In genomic region chr12:24902521-24903304, GRCh38 we compare ENCODE assay signal across 8 cellular contexts. TPM values are rescaled to one million over a fixed set of nuclear protein-coding genes. Genes with fewer than 3 reads are reported as not detected.
A peak's percentile ranks its signal among the peaks of the same experiment; 100 is the strongest.
DNase-seq lines count a peak whose midpoint lies in the region; ATAC-seq lines count a peak whose summit lies in the region.

No MANE protein-coding gene starts in this region.

- ATAC-seq in HG02588 (IDR thresholded peaks at IDR 0.05; ENCODE audit: unreplicated experiment) = peak; percentile 67
- ATAC-seq in HG03108 (IDR thresholded peaks at IDR 0.05; ENCODE audit: unreplicated experiment) = no peak
- no peak for ATAC-seq in HG03135 (IDR thresholded peaks at IDR 0.05; ENCODE audit: unreplicated experiment)

- H3K9ac ChIP-seq in neuronal stem cell (ENCODE audit: low read depth, low read length, poor library complexity) = peak overlapping the region; percentile 79

- DNase-seq in ELR (ENCODE audit: low read depth) (peak; percentile 54), globus pallidus (ENCODE audit: low spot score) (peak; percentile 42), neuronal stem cell (ENCODE audit: low spot score) (no peak), DMS53 treated with DMSO at 0.1 percent for 48 hours (lab: John Stamatoyannopoulos, UW; ENCODE audit: unreplicated experiment) (no peak)
- DNase-seq in activated T-helper 1 cell treated with anti-CD3 and anti-CD28 coated beads, Interleukin-12 subunit alpha, Interleukin-12 subunit beta, Interleukin-2, Interleukin-4 antibody, amounts not matched to agents 30 ng/mL and 10 ng/mL and 1 ng/mL, durations not matched to agents 14 hours and 24 hours and 36 hours (ENCODE audit: low spot score) = peak; percentile 44

- intact Hi-C loops in activated T-helper 1 cell treated with anti-CD3 and anti-CD28 coated beads, Interleukin-12 subunit alpha, Interleukin-12 subunit beta, Interleukin-2, Interleukin-4 antibody, amounts not matched to agents 30 ng/mL and 10 ng/mL and 1 ng/mL, durations not matched to agents 14 hours and 24 hours and 36 hours (cut with micrococcal nuclease) = no loop called here

- peak overlapping the region; percentile 91 for H2AK5ac ChIP-seq in neuronal stem cell (ENCODE audit: low read depth, low read length)

- peak overlapping the region; percentile 99 for H3K18ac ChIP-seq in neuronal stem cell (ENCODE audit: low read length)

- peaks cover 9% of the 10 kb centered on the region for H3K36me3 Mint-ChIP-seq in activated T-helper 1 cell treated with anti-CD3 and anti-CD28 coated beads, Interleukin-12 subunit alpha, Interleukin-12 subunit beta, Interleukin-2, Interleukin-4 antibody, amounts not matched to agents 30 ng/mL and 10 ng/mL and 1 ng/mL, durations not matched to agents 14 hours and 24 hours and 36 hours (ENCODE audit: low read depth)

- peaks cover 43% of the 10 kb centered on the region for H3K4me1 Mint-ChIP-seq in activated T-helper 1 cell treated with anti-CD3 and anti-CD28 coated beads, Interleukin-12 subunit alpha, Interleukin-12 subunit beta, Interleukin-2, Interleukin-4 antibody, amounts not matched to agents 30 ng/mL and 10 ng/mL and 1 ng/mL, durations not matched to agents 14 hours and 24 hours and 36 hours (ENCODE audit: low read depth)

- peaks cover 0 to 15% of the 10 kb centered on the region in 2 donors for H3K9me3 ChIP-seq in neuronal stem cell (replicated peaks in 1 of 2; ENCODE audit: control insufficient read depth in 2 of 2, insufficient read depth in 1 of 2, low read depth in 1 of 2, low read length in 2 of 2)

- peak overlapping the region; percentile 93 for H2BK12ac ChIP-seq in neuronal stem cell (ENCODE audit: low read length)

- H3K79me1 ChIP-seq in neuronal stem cell (ENCODE audit: low read depth, low read length) = peaks cover 2% of the 10 kb centered on the region

- peak overlapping the region; percentile 95 for H2BK15ac ChIP-seq in neuronal stem cell (ENCODE audit: low read length)

- peak overlapping the region; percentile 68 for H2BK5ac ChIP-seq in neuronal stem cell (ENCODE audit: low read length)

- H3K14ac ChIP-seq in neuronal stem cell (ENCODE audit: low read length) = peak overlapping the region; percentile 60

- H3K27ac ChIP-seq in neuronal stem cell (replicated peaks; ENCODE audit: low read length) = no peak overlapping the region

- no peak overlapping the region for H4K8ac ChIP-seq in neuronal stem cell (ENCODE audit: low read depth, low read length)

- H3K27me3 Mint-ChIP-seq in activated T-helper 1 cell treated with anti-CD3 and anti-CD28 coated beads, Interleukin-12 subunit alpha, Interleukin-12 subunit beta, Interleukin-2, Interleukin-4 antibody, amounts not matched to agents 30 ng/mL and 10 ng/mL and 1 ng/mL, durations not matched to agents 14 hours and 24 hours and 36 hours (ENCODE audit: insufficient read depth) = peaks cover 5% of the 10 kb centered on the region

- peak overlapping the region; percentile 87 for H3K4ac ChIP-seq in neuronal stem cell (ENCODE audit: low read length)

- H3K4me1 ChIP-seq in neuronal stem cell (ENCODE audit: control insufficient read depth in 2 of 2, insufficient read depth in 1 of 2, low read depth in 1 of 2, low read length in 2 of 2) = peaks cover 8 to 17% of the 10 kb centered on the region in 2 donors

- peak overlapping the region; percentile 46 to 81 for H3K4me3 ChIP-seq in neuronal stem cell (ENCODE audit: low read length in 2 of 2)

- H3K27me3 ChIP-seq in neuronal stem cell (ENCODE audit: control insufficient read depth in 3 of 3, insufficient read depth in 3 of 3, low read depth in 1 of 3, low read length in 3 of 3) = peaks cover 0 to 8% (median 0%) of the 10 kb centered on the region in 3 experiments

- H4K91ac ChIP-seq in neuronal stem cell (ENCODE audit: low read depth, low read length, poor library complexity) = no peak overlapping the region

- peak overlapping the region; percentile 99 for H3K4me2 ChIP-seq in neuronal stem cell (ENCODE audit: insufficient read depth, low read length, poor library complexity, severe bottlenecking)

- H3K4me3 Mint-ChIP-seq in activated T-helper 1 cell treated with anti-CD3 and anti-CD28 coated beads, Interleukin-12 subunit alpha, Interleukin-12 subunit beta, Interleukin-2, Interleukin-4 antibody, amounts not matched to agents 30 ng/mL and 10 ng/mL and 1 ng/mL, durations not matched to agents 14 hours and 24 hours and 36 hours = peak overlapping the region; percentile 99

- H3K36me3 ChIP-seq in neuronal stem cell (replicated peaks in 1 of 2; ENCODE audit: control insufficient read depth in 2 of 2, insufficient read depth in 2 of 2, low read length in 2 of 2) = peaks cover 0 to 26% of the 10 kb centered on the region in 2 donors

- H3K9me3 Mint-ChIP-seq in activated T-helper 1 cell treated with anti-CD3 and anti-CD28 coated beads, Interleukin-12 subunit alpha, Interleukin-12 subunit beta, Interleukin-2, Interleukin-4 antibody, amounts not matched to agents 30 ng/mL and 10 ng/mL and 1 ng/mL, durations not matched to agents 14 hours and 24 hours and 36 hours = peaks cover 10% of the 10 kb centered on the region

- peak overlapping the region; percentile 87 for H3K23ac ChIP-seq in neuronal stem cell (ENCODE audit: low read depth, low read length, poor library complexity)

- WGBS in neuronal stem cell (ENCODE audit: extremely low coverage in 2 of 2, insufficient read length in 2 of 2, insufficient replicate concordance in 1 of 2), 2 donors = no CpG with 5 or more reads among the region's 72 CpGs

- H2AFZ ChIP-seq in neuronal stem cell (ENCODE audit: low read length) = peak overlapping the region; percentile 85

- peak overlapping the region; percentile 99 for H3K27ac Mint-ChIP-seq in activated T-helper 1 cell treated with anti-CD3 and anti-CD28 coated beads, Interleukin-12 subunit alpha, Interleukin-12 subunit beta, Interleukin-2, Interleukin-4 antibody, amounts not matched to agents 30 ng/mL and 10 ng/mL and 1 ng/mL, durations not matched to agents 14 hours and 24 hours and 36 hours

- H2BK120ac ChIP-seq in neuronal stem cell (ENCODE audit: low read depth, low read length) = peak overlapping the region; percentile 81

RNA-seq across cellular contexts. Expression of gene BCAT1, which starts 46.2 kb away (rescaled TPM):
- 37.3 and 42.0 TPM in 2 replicates for total RNA-seq in activated T-helper 1 cell treated with anti-CD3 and anti-CD28 coated beads, Interleukin-12 subunit alpha, Interleukin-12 subunit beta, Interleukin-2, Interleukin-4 antibody, amounts not matched to agents 30 ng/mL and 10 ng/mL and 1 ng/mL, durations not matched to agents 14 hours and 24 hours and 36 hours
- polyA plus RNA-seq in neuronal stem cell (2013, experiment 1 of 2) = 78.2 TPM
- polyA plus RNA-seq in neuronal stem cell (2013, experiment 2 of 2) = 82.5 TPM

Comparison
In these comparisons a context has a peak if more than half of its experiments do, and no peak if none do; other contexts are left out.
1. DNase-seq: peak in ELR (single experiment), activated T-helper 1 cell treated with anti-CD3 and anti-CD28 coated beads, Interleukin-12 subunit alpha, Interleukin-12 subunit beta, Interleukin-2, Interleukin-4 antibody, amounts not matched to agents 30 ng/mL and 10 ng/mL and 1 ng/mL, durations not matched to agents 14 hours and 24 hours and 36 hours (single experiment) and globus pallidus (single experiment); none in neuronal stem cell (single experiment) and DMS53 treated with DMSO at 0.1 percent for 48 hours (single experiment).